8 cellular contexts compared by ENCODE assay signal in genomic region chr4:83219344-83219990, GRCh38.
A peak's percentile ranks its signal among the peaks of the same experiment; 100 is the strongest.
DNase-seq lines count a peak whose midpoint lies in the region; TF ChIP-seq lines count a peak whose summit lies in the region.

No MANE protein-coding gene starts in this region.

- peaks cover 0 to 2% of the 10 kb centered on the region in 2 donors for H3K27me3 Mint-ChIP-seq in CD8-positive, alpha-beta memory T cell
- peaks cover 20% of the 10 kb centered on the region for H3K27me3 Mint-ChIP-seq in activated CD4-positive, alpha-beta memory T cell treated with anti-CD3 and anti-CD28 coated beads, Interleukin-2, amount 10 ng/mL, durations not matched to agents 7 days and 5 days

- H3K36me3 ChIP-seq in CD8-positive, alpha-beta memory T cell (ENCODE audit: insufficient read depth, low read length) = no peaks in the 10 kb centered on the region
- H3K36me3 ChIP-seq in ascending aorta = no peaks in the 10 kb centered on the region

- H3K4me1 ChIP-seq in CD8-positive, alpha-beta memory T cell (ENCODE audit: insufficient read depth, low read length) = peaks cover 64% of the 10 kb centered on the region
- H3K4me1 ChIP-seq in ascending aorta = no peaks in the 10 kb centered on the region

- peak overlapping the region; percentile 13 for H3K4me3 ChIP-seq in CD8-positive, alpha-beta memory T cell (ENCODE audit: low read length)
- H3K4me3 ChIP-seq in Jurkat, Clone E6-1 (ENCODE audit: low read length) = no peak overlapping the region
- H3K4me3 ChIP-seq in fibroblast of mammary gland (ENCODE audit: control insufficient read depth, low read depth, low read length) (no peak overlapping the region), ascending aorta (no peak overlapping the region)

- peak in 2 of 5 donors; percentile 24 to 41 for DNase-seq in CD8-positive, alpha-beta memory T cell
- DNase-seq in Jurkat, Clone E6-1 (ENCODE audit: low read depth, low spot score) = peak; percentile 42
- DNase-seq in activated CD4-positive, alpha-beta memory T cell treated with anti-CD3 and anti-CD28 coated beads, Interleukin-2, amount 10 ng/mL, durations not matched to agents 7 days and 5 days = peak; percentile 67
- DNase-seq in fibroblast of mammary gland (ENCODE audit: low read depth) (peak; percentile 15), NCI-H1048 (lab: John Stamatoyannopoulos, UW) (no peak), NCI-H82 (lab: John Stamatoyannopoulos, UW) (no peak), ascending aorta (ENCODE audit: low spot score in 2 of 2) (no peak)
- DNase-seq in stimulated activated CD4-positive, alpha-beta T cell treated with anti-CD3 and anti-CD28 coated beads, Interleukin-4, amount 100 ng/mL, for 24 hours = peak; percentile 74

- intact Hi-C loops in ascending aorta (cut with DNase I) = no loop called here

- peak overlapping the region; percentile 39 to 88 (median 77) for H3K4me3 Mint-ChIP-seq in CD8-positive, alpha-beta memory T cell
- peak overlapping the region; percentile 65 for H3K4me3 Mint-ChIP-seq in activated CD4-positive, alpha-beta memory T cell treated with anti-CD3 and anti-CD28 coated beads, Interleukin-2, amount 10 ng/mL, durations not matched to agents 7 days and 5 days

- H3K27me3 ChIP-seq in CD8-positive, alpha-beta memory T cell (ENCODE audit: insufficient read depth, low read length, poor library complexity, severe bottlenecking) = no peaks in the 10 kb centered on the region
- no peaks in the 10 kb centered on the region for H3K27me3 ChIP-seq in ascending aorta

- no peaks in the 10 kb centered on the region for H3K9me3 ChIP-seq in CD8-positive, alpha-beta memory T cell (ENCODE audit: low read length)
- H3K9me3 ChIP-seq in ascending aorta = no peaks in the 10 kb centered on the region

- CTCF ChIA-PET in CD8-positive, alpha-beta memory T cell (lab: Charles Lee) = interaction anchor here (1.3 to 2.4 kb wide), 7 partner anchors 15 to 135 kb away, joined by 3 to 28 read pairs (median 7); no protein-coding TSS in a partner anchor
- CTCF ChIA-PET in activated CD4-positive, alpha-beta memory T cell treated with anti-CD3 and anti-CD28 coated beads, Interleukin-2, amount 10 ng/mL, durations not matched to agents 7 days and 5 days (lab: Charles Lee) = interaction anchor here (0.6 to 2.8 kb wide), 7 partner anchors 10 to 144 kb away, joined by 3 to 20 read pairs (median 10); partner anchors contain the start of gene PLAC8

- no peak overlapping the region for H3K27ac ChIP-seq in CD8-positive, alpha-beta memory T cell (ENCODE audit: low read depth, low read length)
- no peak overlapping the region for H3K27ac ChIP-seq in ascending aorta

- TF ChIP-seq CTCF in fibroblast of mammary gland (conservative IDR thresholded peaks at IDR 0.05; ENCODE audit: control insufficient read depth, insufficient read depth, low read depth, low read length) = no peak
- TF ChIP-seq CTCF in ascending aorta (IDR thresholded peaks at IDR 0.05) = no peak

- H3K4me1 Mint-ChIP-seq in CD8-positive, alpha-beta memory T cell = peaks cover 66 to 76% (median 75%) of the 10 kb centered on the region in 3 donors
- peaks cover 67% of the 10 kb centered on the region for H3K4me1 Mint-ChIP-seq in activated CD4-positive, alpha-beta memory T cell treated with anti-CD3 and anti-CD28 coated beads, Interleukin-2, amount 10 ng/mL, durations not matched to agents 7 days and 5 days

- no peaks in the 10 kb centered on the region for H3K36me3 Mint-ChIP-seq in CD8-positive, alpha-beta memory T cell
- peaks cover 33% of the 10 kb centered on the region for H3K36me3 Mint-ChIP-seq in activated CD4-positive, alpha-beta memory T cell treated with anti-CD3 and anti-CD28 coated beads, Interleukin-2, amount 10 ng/mL, durations not matched to agents 7 days and 5 days (ENCODE audit: low read depth)

- H3K27ac Mint-ChIP-seq in CD8-positive, alpha-beta memory T cell = peak overlapping the region; percentile 67 to 95 (median 82)
- H3K27ac Mint-ChIP-seq in activated CD4-positive, alpha-beta memory T cell treated with anti-CD3 and anti-CD28 coated beads, Interleukin-2, amount 10 ng/mL, durations not matched to agents 7 days and 5 days = peak overlapping the region; percentile 82

- peaks cover 0 to 2% (median 0%) of the 10 kb centered on the region in 5 donors for H3K9me3 Mint-ChIP-seq in CD8-positive, alpha-beta memory T cell
- peaks cover 10% of the 10 kb centered on the region for H3K9me3 Mint-ChIP-seq in activated CD4-positive, alpha-beta memory T cell treated with anti-CD3 and anti-CD28 coated beads, Interleukin-2, amount 10 ng/mL, durations not matched to agents 7 days and 5 days

- POLR2A ChIA-PET in CD8-positive, alpha-beta memory T cell (lab: Charles Lee) = interaction anchor here (2.5 kb wide), 1 partner anchor 109 kb away, joined by 11 read pairs; no protein-coding TSS in a partner anchor
- POLR2A ChIA-PET in activated CD4-positive, alpha-beta memory T cell treated with anti-CD3 and anti-CD28 coated beads, Interleukin-2, amount 10 ng/mL, durations not matched to agents 7 days and 5 days (lab: Charles Lee) = interaction anchor here (1.0 to 5.4 kb wide), 10 partner anchors 10 to 208 kb away, joined by 3 to 123 read pairs (median 16); partner anchors contain the start of genes COQ2, LIN54 and PLAC8

Comparison
In these comparisons a context has a peak if more than half of its experiments do, and no peak if none do; other contexts are left out.
1. DNase-seq: peak in Jurkat, Clone E6-1 (single experiment), activated CD4-positive, alpha-beta memory T cell treated with anti-CD3 and anti-CD28 coated beads, Interleukin-2, amount 10 ng/mL, durations not matched to agents 7 days and 5 days (single experiment), fibroblast of mammary gland (single experiment) and stimulated activated CD4-positive, alpha-beta T cell treated with anti-CD3 and anti-CD28 coated beads, Interleukin-4, amount 100 ng/mL, for 24 hours (single experiment); none in NCI-H1048 (single experiment), NCI-H82 (single experiment) and ascending aorta (0 of 2).